In the genomic region with DNA sequence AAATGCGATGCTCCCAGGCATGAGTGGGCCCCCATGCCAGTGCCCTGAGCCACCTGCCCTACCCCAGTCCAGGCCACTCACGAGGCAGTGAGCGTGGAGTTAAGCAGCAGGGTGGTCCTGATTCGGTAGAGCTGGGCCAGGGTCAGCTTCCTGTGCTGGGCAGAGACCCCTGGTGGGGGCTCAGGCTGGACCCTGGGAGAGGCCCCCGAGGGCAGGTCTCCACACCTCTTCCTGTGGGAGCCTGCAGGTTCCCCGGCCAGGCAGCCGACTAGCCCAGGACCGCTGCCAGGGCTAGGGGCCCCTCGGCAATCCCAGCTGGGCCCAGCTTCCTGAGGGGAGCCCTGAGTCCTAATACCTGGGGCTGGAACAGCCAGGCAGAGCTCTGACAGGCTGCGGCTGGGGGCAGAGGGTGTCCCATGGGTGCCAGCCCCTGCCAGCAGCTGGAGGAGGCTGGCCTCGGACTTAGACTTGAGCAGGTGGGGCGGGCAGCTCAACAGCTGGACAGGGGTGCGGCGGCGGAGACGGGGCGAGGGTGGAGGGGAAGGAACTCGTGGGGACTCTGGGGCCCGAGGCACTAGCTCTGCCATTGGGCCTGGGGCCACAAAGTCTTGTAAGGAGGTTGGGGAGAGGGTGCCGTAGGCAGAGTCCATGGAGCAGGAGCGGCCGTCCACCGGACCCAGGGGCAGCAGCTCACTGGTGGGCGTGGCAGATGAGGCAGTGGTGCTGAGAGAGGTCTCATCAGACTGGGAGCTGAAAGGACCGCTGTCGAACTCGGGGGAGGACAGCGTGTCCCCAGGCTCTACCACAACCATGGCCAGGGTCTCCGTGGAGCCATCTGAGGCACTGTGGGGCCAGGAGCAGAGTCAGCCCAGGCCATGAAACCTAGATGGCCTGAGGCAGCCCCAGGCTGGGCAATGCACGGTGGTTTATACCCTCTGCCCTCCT, we compare ENCODE assay signal across 28 cellular contexts. TPM values are rescaled to one million over a fixed set of nuclear protein-coding genes. Genes with fewer than 3 reads are reported as not detected.
DNase-seq lines count a peak whose midpoint lies in the region; ATAC-seq, FAIRE-seq and TF ChIP-seq lines count a peak whose summit lies in the region.
"Had no signal": no experiment of that assay in that cellular context is flagged by ENCODE, and none has a peak within 500 bp of the region (broad histone marks: within the 10 kb centered on the region; RNA-seq: fewer than 3 reads in every experiment).

No MANE protein-coding gene starts in this region.

- no peaks in the 10 kb centered on the region for H3K79me1 ChIP-seq in neuronal stem cell (ENCODE audit: low read depth, low read length)

- no peak overlapping the region for H2BK5ac ChIP-seq in neuronal stem cell (ENCODE audit: low read length)

- CTCF ChIA-PET in CD4-positive, alpha-beta memory T cell (lab: Charles Lee; ENCODE audit: partially characterized antibody) = interaction anchor here (1.2 to 6.6 kb wide), 6 partner anchors 9 to 27 kb away, joined by 3 to 53 read pairs (median 8); no protein-coding TSS in a partner anchor
- CTCF ChIA-PET in RWPE1 (lab: Yijun Ruan, JAX) (interaction anchor here (0.6 to 1.0 kb wide), 2 partner anchors 54 to 103 kb away, joined by 3 to 5 read pairs; no protein-coding TSS in a partner anchor), K562 (lab: Yijun Ruan, JAX; ENCODE audit: low intra/inter-chr PET ratio) (no interaction called here)

- no peak overlapping the region for H3K23ac ChIP-seq in neuronal stem cell (ENCODE audit: low read depth, low read length, poor library complexity)

- peaks cover 9% of the 10 kb centered on the region for H3K36me3 ChIP-seq in CD4-positive, alpha-beta memory T cell (ENCODE audit: insufficient read depth, low read length)
- H3K36me3 ChIP-seq in K562 (ENCODE audit: control insufficient read depth, insufficient read depth, low read length) (no peaks in the 10 kb centered on the region), neuronal stem cell (replicated peaks in 1 of 2; ENCODE audit: control insufficient read depth in 2 of 2, insufficient read depth in 2 of 2, low read length in 2 of 2) (peaks cover 32 to 67% of the 10 kb centered on the region in 2 donors)

- H3K27ac ChIP-seq in CD4-positive, alpha-beta memory T cell (ENCODE audit: low read depth, low read length) = no peak overlapping the region
- H3K27ac ChIP-seq in RWPE1 = peak overlapping the region; percentile 52
- H3K27ac ChIP-seq in K562 (ENCODE audit: extremely low read depth, low read depth, low read length) = no peak overlapping the region
- H3K27ac ChIP-seq in neuronal stem cell (replicated peaks; ENCODE audit: low read length) = no peak overlapping the region
- H3K27ac ChIP-seq: GM23248 had no signal

- in situ Hi-C loops in K562 (cut with MboI) = no loop called here

- H3K4me2 ChIP-seq in K562 (ENCODE audit: insufficient read depth, low read length) (no peak overlapping the region), neuronal stem cell (ENCODE audit: insufficient read depth, low read length, poor library complexity, severe bottlenecking) (no peak overlapping the region)

- 9% methylated on average over 30 of the region's 30 CpGs for WGBS in K562 (ENCODE audit: insufficient coverage, low coverage, missing lambda C conversion rate)
- WGBS in neuronal stem cell (ENCODE audit: extremely low coverage in 2 of 2, insufficient read length in 2 of 2, insufficient replicate concordance in 1 of 2), 2 donors = no CpG with 5 or more reads among the region's 30 CpGs

- no peaks in the 10 kb centered on the region for H3K79me2 ChIP-seq in K562 (ENCODE audit: control insufficient read depth, insufficient read depth, low read length)

- no peaks in the 10 kb centered on the region for H3K27me3 ChIP-seq in CD4-positive, alpha-beta memory T cell (ENCODE audit: insufficient read depth, low read length)
- H3K27me3 ChIP-seq in K562 (ENCODE audit: control insufficient read depth in 2 of 2, insufficient read depth in 2 of 2, low read length in 2 of 2) = peaks cover 66 to 94% of the 10 kb centered on the region in 2 experiments
- H3K27me3 ChIP-seq in neuronal stem cell (ENCODE audit: control insufficient read depth in 3 of 3, insufficient read depth in 3 of 3, low read depth in 1 of 3, low read length in 3 of 3) = peaks cover 0 to 15% (median 0%) of the 10 kb centered on the region in 3 experiments

- H2BK120ac ChIP-seq in neuronal stem cell (ENCODE audit: low read depth, low read length) = no peak overlapping the region

- H4K8ac ChIP-seq in neuronal stem cell (ENCODE audit: low read depth, low read length) = no peak overlapping the region

- POLR2A ChIA-PET in CD4-positive, alpha-beta memory T cell (lab: Charles Lee; ENCODE audit: partially characterized antibody) = interaction anchor here (1.5 to 18.2 kb wide), 3 partner anchors 8 to 114 kb away, joined by 3 to 390 read pairs (median 40); no protein-coding TSS in a partner anchor
- POLR2A ChIA-PET in RWPE1 (lab: Yijun Ruan, JAX; ENCODE audit: low non-redundant PET) = no interaction called here
- POLR2A ChIA-PET in K562 (lab: Yijun Ruan, JAX) = interaction anchor here (0.5 to 1.1 kb wide), 3 partner anchors 8 to 760 kb away, joined by 3 read pairs; no protein-coding TSS in a partner anchor

- H3K27ac Mint-ChIP-seq in CD4-positive, alpha-beta memory T cell = peak overlapping the region in 6 of 7 donors; percentile 22 to 99 (median 30)
- H3K27ac Mint-ChIP-seq: H9, HFFc6 had no signal

- H3K27me3 Mint-ChIP-seq in CD4-positive, alpha-beta memory T cell = no peaks in the 10 kb centered on the region

- peaks cover 29% of the 10 kb centered on the region for H3K4me1 ChIP-seq in CD4-positive, alpha-beta memory T cell (ENCODE audit: insufficient read depth, low read length)
- H3K4me1 ChIP-seq in K562 (replicated peaks in 1 of 2; ENCODE audit: control insufficient read depth in 2 of 2, insufficient read depth in 2 of 2, low read length in 2 of 2) = peaks cover 10 to 68% of the 10 kb centered on the region in 2 experiments; a peak in 4 of 5 replicates
- peaks cover 0 to 3% of the 10 kb centered on the region in 2 donors for H3K4me1 ChIP-seq in neuronal stem cell (ENCODE audit: control insufficient read depth in 2 of 2, insufficient read depth in 1 of 2, low read depth in 1 of 2, low read length in 2 of 2)

- H4K91ac ChIP-seq in neuronal stem cell (ENCODE audit: low read depth, low read length, poor library complexity) = no peak overlapping the region

- peak overlapping the region in 3 of 8 donors; percentile 35 to 49 (median 40) for H3K4me3 Mint-ChIP-seq in CD4-positive, alpha-beta memory T cell
- H3K4me3 Mint-ChIP-seq: H9, HFFc6 had no signal

- H3K9me3 Mint-ChIP-seq in CD4-positive, alpha-beta memory T cell = no peaks in the 10 kb centered on the region
- H3K9me3 Mint-ChIP-seq: H9, HFFc6 had no signal

- intact Hi-C loops in CD4-positive, alpha-beta memory T cell (cut with micrococcal nuclease) = loop anchor here (10.0 kb wide), 1 partner anchor 317 kb away; the partner anchor contains the start of gene CAMTA1
- intact Hi-C loops in K562 (cut with micrococcal nuclease) = no loop called here

- no peaks in the 10 kb centered on the region for H3K9me3 ChIP-seq in CD4-positive, alpha-beta memory T cell (ENCODE audit: control insufficient read depth in 1 of 2, low read length in 2 of 2)
- H3K9me3 ChIP-seq in K562 (replicated peaks; ENCODE audit: control insufficient read depth, insufficient read depth, low read depth, low read length) (no peaks in the 10 kb centered on the region), neuronal stem cell (replicated peaks in 1 of 2; ENCODE audit: control insufficient read depth in 2 of 2, insufficient read depth in 1 of 2, low read depth in 1 of 2, low read length in 2 of 2) (no peaks in the 10 kb centered on the region)

- peaks cover 11 to 39% (median 21%) of the 10 kb centered on the region in 4 donors for H3K4me1 Mint-ChIP-seq in CD4-positive, alpha-beta memory T cell

- H4K20me1 ChIP-seq in K562 (replicated peaks; ENCODE audit: control insufficient read depth, insufficient read depth, low read length) = peaks cover 51% of the 10 kb centered on the region

- H2AK5ac ChIP-seq in neuronal stem cell (ENCODE audit: low read depth, low read length) = no peak overlapping the region

- FAIRE-seq in K562 (lab: Jason Lieb, UNC) = no peak
- FAIRE-seq: GM12891, HepG2 had no signal

- H2BK12ac ChIP-seq in neuronal stem cell (ENCODE audit: low read length) = no peak overlapping the region

- H2AFZ ChIP-seq in K562 (ENCODE audit: low read depth, low read length) = no peak overlapping the region
- no peak overlapping the region for H2AFZ ChIP-seq in neuronal stem cell (ENCODE audit: low read length)
- H2AFZ ChIP-seq: GM23248 had no signal

- BruUV-seq in K562 (replicated peaks; lab: Mats Ljungman, UMichigan) = no TSS peak

- no peak for TF ChIP-seq CTCF in RWPE1 (conservative IDR thresholded peaks at IDR 0.05; ENCODE audit: low read depth)
- TF ChIP-seq CTCF in K562 (IDR thresholded peaks at IDR 0.05 in 2 of 3, conservative IDR thresholded peaks at IDR 0.05 in 1 of 3; ENCODE audit: insufficient read depth in 2 of 3, low read depth in 1 of 3, low read length in 3 of 3) = no peak

- no peak for TF ChIP-seq RAD21 in K562 (CRISPR knock-in tag; conservative IDR thresholded peaks at IDR 0.05 in 1 of 2, IDR thresholded peaks at IDR 0.05 in 1 of 2)

- H3K4me3 ChIP-seq in CD4-positive, alpha-beta memory T cell (ENCODE audit: low read length in 2 of 2) = no peak overlapping the region
- H3K4me3 ChIP-seq in K562 = no peak overlapping the region
- H3K4me3 ChIP-seq in neuronal stem cell (ENCODE audit: low read length in 2 of 2) = no peak overlapping the region
- H3K4me3 ChIP-seq: GM23248 had no signal

- no peak for TF ChIP-seq EP300 in K562 (IDR thresholded peaks at IDR 0.05; ENCODE audit: low read length)

- no peak overlapping the region for H3K14ac ChIP-seq in neuronal stem cell (ENCODE audit: low read length)

- no peak for TF ChIP-seq POLR2A in K562 (conservative IDR thresholded peaks at IDR 0.05)

- H3K18ac ChIP-seq in neuronal stem cell (ENCODE audit: low read length) = no peak overlapping the region

- no peak for ATAC-seq in K562
- no peak for ATAC-seq in GM19395 (IDR thresholded peaks at IDR 0.05; ENCODE audit: unreplicated experiment)
- ATAC-seq: HepG2 had no signal

- H3K9me1 ChIP-seq in K562 (ENCODE audit: control insufficient read depth, insufficient read depth, low read length) = peaks cover 2% of the 10 kb centered on the region

- no peak overlapping the region for H2BK15ac ChIP-seq in neuronal stem cell (ENCODE audit: low read length)

- H3K36me3 Mint-ChIP-seq in CD4-positive, alpha-beta memory T cell = peaks cover 13 to 19% of the 10 kb centered on the region in 2 donors

- H3K9ac ChIP-seq in K562 (ENCODE audit: insufficient read depth in 1 of 2, low read depth in 2 of 2, low read length in 2 of 2) (peak overlapping the region in 1 of 2 experiments; percentile 45; a peak in 1 of 4 replicates), neuronal stem cell (ENCODE audit: low read depth, low read length, poor library complexity) (peak overlapping the region; percentile 63)
- H3K9ac ChIP-seq: GM23248 had no signal

- DNase-seq in CD4-positive, alpha-beta memory T cell = no peak
- DNase-seq in RWPE1 (ENCODE audit: low spot score) (no peak), K562 (ENCODE audit: extremely low read depth in 1 of 4, low spot score in 3 of 4) (no peak), neuronal stem cell (ENCODE audit: low spot score) (no peak), NCI-H146 (lab: John Stamatoyannopoulos, UW) (no peak), NCI-H226 (no peak)
- DNase-seq: C1 segment of cervical spinal cord, Calu3, DMS79 treated with DMSO at 0.1 percent for 48 hours, GF-D8, GM23248, H9, HFFc6, KBM-7, NCI-H1105 treated with DMSO at 0.1 percent for 48 hours, NCI-H1694, NCI-H2029 treated with DMSO at 0.1 percent for 48 hours, NCI-H2227 treated with DMSO at 0.1 percent for 48 hours, NCI-H510A, NCI-H69, RPMI8226, SHP77 treated with DMSO at 0.1 percent for 48 hours had no signal

- no peak overlapping the region for H3K4ac ChIP-seq in neuronal stem cell (ENCODE audit: low read length)

RNA-seq across cellular contexts. Expression of gene TNFRSF25, which starts 2.0 kb away (rescaled TPM):
- 100 to 1,000 TPM; 392 to 415 TPM for total RNA-seq in CD4-positive, alpha-beta memory T cell
- 10 to 100 TPM; 28.9 to 60.7 TPM for polyA plus RNA-seq in CD4-positive, alpha-beta memory T cell
- total RNA-seq in K562 (2011; cell fraction: chromatin; rRNA removed; ENCODE audit: low replicate concordance) = 2.3 TPM in 1 of 2 replicates, not detected in the other
- total RNA-seq in K562 (2011; cell fraction: nucleolus; rRNA removed) = 0.26 and 2.2 TPM in 2 replicates
- 1.2 and 1.6 TPM in 2 replicates for total RNA-seq in K562 (2011; cell fraction: nucleoplasm; rRNA removed)
- total RNA-seq in K562 (2014; rRNA removed) (not detected in 2 replicates), K562 (2014; rRNA removed; fragmentation: Illumina TruSeq; extraction: Trizol) (not detected in 2 replicates), K562 (2015; rRNA removed; fragmentation: Illumina TruSeq; extraction: Trizol) (not detected in 2 replicates), K562 (2021) (0.49 and 0.89 TPM in 2 replicates)
- polyA plus RNA-seq in K562 (2011; rRNA removed) (0.14 and 0.24 TPM in 2 replicates), K562 (2014; fragmentation: Illumina TruSeq; extraction: Trizol) (not detected in 2 replicates), K562 (2014; fragmentation: Nextera tagmentation; extraction: Ambion mirVana) (not detected), K562 (2014; rRNA removed) (not detected in 2 replicates)
- 0.16 and 0.30 TPM in 2 replicates for polyA plus RNA-seq in K562 (2011; cell fraction: cytosol; rRNA removed)
- polyA plus RNA-seq in K562 (2011; cell fraction: nucleus; rRNA removed) = 0.90 and 2.6 TPM in 2 replicates
- polyA plus RNA-seq in K562 (2012) = 0.10 and 0.14 TPM in 2 replicates
- polyA minus RNA-seq in K562 (2011; rRNA and poly(A)+ RNA removed) = not detected in 2 replicates
- polyA minus RNA-seq in K562 (2011; cell fraction: cytosol; rRNA and poly(A)+ RNA removed) = not detected in 2 replicates
- 0.13 TPM in 1 of 2 replicates, not detected in the other for polyA minus RNA-seq in K562 (2011; cell fraction: nucleus; rRNA and poly(A)+ RNA removed)
- polyA plus RNA-seq in neuronal stem cell (2013, experiment 1 of 2) = 14.5 TPM
- polyA plus RNA-seq in neuronal stem cell (2013, experiment 2 of 2) = 14.1 TPM

RNA-seq across cellular contexts. Expression of gene PLEKHG5, which starts 23.5 kb away (rescaled TPM):
- total RNA-seq in CD4-positive, alpha-beta memory T cell = 10 to 100 TPM; 10.4 to 11.8 TPM
- 1 to 10 TPM; 1.7 to 2.0 TPM for polyA plus RNA-seq in CD4-positive, alpha-beta memory T cell
- total RNA-seq in K562 (2011; cell fraction: chromatin; rRNA removed; ENCODE audit: low replicate concordance) = 0.51 and 2.5 TPM in 2 replicates
- total RNA-seq in K562 (2011; cell fraction: nucleolus; rRNA removed) = 1.4 and 1.5 TPM in 2 replicates
- 0.88 and 0.99 TPM in 2 replicates for total RNA-seq in K562 (2011; cell fraction: nucleoplasm; rRNA removed)
- total RNA-seq in K562 (2014; rRNA removed) (0.05 and 0.20 TPM in 2 replicates), K562 (2014; rRNA removed; fragmentation: Illumina TruSeq; extraction: Trizol) (0.04 TPM in 1 of 2 replicates, not detected in the other), K562 (2015; rRNA removed; fragmentation: Illumina TruSeq; extraction: Trizol) (not detected in 2 replicates), K562 (2021) (0.29 TPM in 2 replicates)
- polyA plus RNA-seq in K562 (2011; rRNA removed) (0.11 and 0.16 TPM in 2 replicates), K562 (2014; fragmentation: Illumina TruSeq; extraction: Trizol) (0.07 and 0.12 TPM in 2 replicates), K562 (2014; fragmentation: Nextera tagmentation; extraction: Ambion mirVana) (not detected), K562 (2014; rRNA removed) (0.13 and 0.26 TPM in 2 replicates)
- polyA plus RNA-seq in K562 (2011; cell fraction: cytosol; rRNA removed) = 0.06 and 0.49 TPM in 2 replicates
- 0.94 and 1.8 TPM in 2 replicates for polyA plus RNA-seq in K562 (2011; cell fraction: nucleus; rRNA removed)
- polyA plus RNA-seq in K562 (2012) = 0.04 and 0.07 TPM in 2 replicates
- 0.12 and 0.14 TPM in 2 replicates for polyA minus RNA-seq in K562 (2011; rRNA and poly(A)+ RNA removed)
- 0.29 TPM in 1 of 2 replicates, not detected in the other for polyA minus RNA-seq in K562 (2011; cell fraction: cytosol; rRNA and poly(A)+ RNA removed)
- 1.2 TPM in 2 replicates for polyA minus RNA-seq in K562 (2011; cell fraction: nucleus; rRNA and poly(A)+ RNA removed)
- 18.8 TPM for polyA plus RNA-seq in neuronal stem cell (2013, experiment 1 of 2)
- polyA plus RNA-seq in neuronal stem cell (2013, experiment 2 of 2) = 18.8 TPM

RNA-seq across cellular contexts. Expression of gene ESPN, which starts 43.4 kb away (rescaled TPM):
- total RNA-seq in CD4-positive, alpha-beta memory T cell = 10 to 100 TPM; 10.9 to 13.5 TPM
- polyA plus RNA-seq in CD4-positive, alpha-beta memory T cell = 1 to 10 TPM in 1 of 2 donors, under 1 TPM in 1; 0.48 to 1.8 TPM
- 1.6 and 6.0 TPM in 2 replicates for total RNA-seq in K562 (2011; cell fraction: chromatin; rRNA removed; ENCODE audit: low replicate concordance)
- total RNA-seq in K562 (2011; cell fraction: nucleolus; rRNA removed) = 4.0 and 4.7 TPM in 2 replicates
- 1.8 and 2.4 TPM in 2 replicates for total RNA-seq in K562 (2011; cell fraction: nucleoplasm; rRNA removed)
- total RNA-seq in K562 (2014; rRNA removed) (0.36 and 0.45 TPM in 2 replicates), K562 (2014; rRNA removed; fragmentation: Illumina TruSeq; extraction: Trizol) (0.07 TPM in 1 of 2 replicates, not detected in the other), K562 (2015; rRNA removed; fragmentation: Illumina TruSeq; extraction: Trizol) (0.15 TPM in 1 of 2 replicates, not detected in the other), K562 (2021) (1.2 and 1.7 TPM in 2 replicates)
- polyA plus RNA-seq in K562 (2011; rRNA removed) (0.54 and 2.9 TPM in 2 replicates), K562 (2014; fragmentation: Illumina TruSeq; extraction: Trizol) (0.07 and 0.11 TPM in 2 replicates), K562 (2014; fragmentation: Nextera tagmentation; extraction: Ambion mirVana) (not detected), K562 (2014; rRNA removed) (0.65 and 2.9 TPM in 2 replicates)
- polyA plus RNA-seq in K562 (2011; cell fraction: cytosol; rRNA removed) = 1.2 and 1.9 TPM in 2 replicates
- polyA plus RNA-seq in K562 (2011; cell fraction: nucleus; rRNA removed) = 9.2 and 25.5 TPM in 2 replicates
- polyA plus RNA-seq in K562 (2012) = 2.0 and 5.0 TPM in 2 replicates
- 0.11 TPM in 1 of 2 replicates, not detected in the other for polyA minus RNA-seq in K562 (2011; rRNA and poly(A)+ RNA removed)
- polyA minus RNA-seq in K562 (2011; cell fraction: cytosol; rRNA and poly(A)+ RNA removed) = 0.95 and 3.8 TPM in 2 replicates
- 3.4 and 3.5 TPM in 2 replicates for polyA minus RNA-seq in K562 (2011; cell fraction: nucleus; rRNA and poly(A)+ RNA removed)
- polyA plus RNA-seq in neuronal stem cell (2013, experiment 1 of 2) = 3.5 TPM
- 3.6 TPM for polyA plus RNA-seq in neuronal stem cell (2013, experiment 2 of 2)
- total RNA-seq: A673, GM23248, HFFc6, HT1080, LHCN-M2 had no signal
- polyA plus RNA-seq: GM23248 had no signal

RNA-seq across cellular contexts. Expression of gene HES2, which starts 48.3 kb away (rescaled TPM):
- total RNA-seq in CD4-positive, alpha-beta memory T cell = not detected
- polyA plus RNA-seq in CD4-positive, alpha-beta memory T cell = not detected
- total RNA-seq in K562 (2011; cell fraction: chromatin; rRNA removed; ENCODE audit: low replicate concordance) = 0.65 and 0.90 TPM in 2 replicates
- 0.53 and 1.7 TPM in 2 replicates for total RNA-seq in K562 (2011; cell fraction: nucleolus; rRNA removed)
- total RNA-seq in K562 (2011; cell fraction: nucleoplasm; rRNA removed) = 0.53 and 0.66 TPM in 2 replicates
- total RNA-seq in K562 (2014; rRNA removed) (0.04 and 0.05 TPM in 2 replicates), K562 (2014; rRNA removed; fragmentation: Illumina TruSeq; extraction: Trizol) (0.07 TPM in 1 of 2 replicates, not detected in the other), K562 (2015; rRNA removed; fragmentation: Illumina TruSeq; extraction: Trizol) (not detected in 2 replicates), K562 (2021) (0.18 TPM in 1 of 2 replicates, not detected in the other)
- polyA plus RNA-seq in K562 (2011; rRNA removed) (0.08 and 0.15 TPM in 2 replicates), K562 (2014; fragmentation: Illumina TruSeq; extraction: Trizol) (0.06 TPM in 2 replicates), K562 (2014; fragmentation: Nextera tagmentation; extraction: Ambion mirVana) (not detected), K562 (2014; rRNA removed) (not detected in 2 replicates)
- polyA plus RNA-seq in K562 (2011; cell fraction: cytosol; rRNA removed) = 0.21 and 0.25 TPM in 2 replicates
- polyA plus RNA-seq in K562 (2011; cell fraction: nucleus; rRNA removed) = 0.25 and 0.80 TPM in 2 replicates
- 0.08 TPM in 1 of 2 replicates, not detected in the other for polyA plus RNA-seq in K562 (2012)
- polyA minus RNA-seq in K562 (2011; rRNA and poly(A)+ RNA removed) = 0.30 and 0.32 TPM in 2 replicates
- 0.91 TPM in 1 of 2 replicates, not detected in the other for polyA minus RNA-seq in K562 (2011; cell fraction: cytosol; rRNA and poly(A)+ RNA removed)
- 0.11 and 0.81 TPM in 2 replicates for polyA minus RNA-seq in K562 (2011; cell fraction: nucleus; rRNA and poly(A)+ RNA removed)
- polyA plus RNA-seq in neuronal stem cell (2013, experiment 1 of 2) = 0.26 TPM
- 0.22 TPM for polyA plus RNA-seq in neuronal stem cell (2013, experiment 2 of 2)
- total RNA-seq: A673, Calu3, GM23248, LHCN-M2 had no signal
- polyA plus RNA-seq: GM23248 had no signal

Comparison
In these comparisons a context has a peak if more than half of its experiments do, and no peak if none do; other contexts are left out.
1. RNA of gene TNFRSF25, which starts 2.0 kb away (total RNA-seq): 392 to 415 TPM in CD4-positive, alpha-beta memory T cell; 0.26 to 2.3 TPM in K562; every median in the first group is over 100 times any median in the second.